In genomic region chr5:34486160-34486765, GRCh38 we compare ENCODE assay signal across 7 cellular contexts.
DNase-seq lines count a peak whose midpoint lies in the region; ATAC-seq, FAIRE-seq and TF ChIP-seq lines count a peak whose summit lies in the region.

No MANE protein-coding gene starts in this region.

- peak; percentile 42 for DNase-seq in GM12891 (ENCODE audit: insufficient read length, low spot score)
- peak; percentile 88 for DNase-seq in IMR-90
- peak; percentile 75 for DNase-seq in NT2/D1 (ENCODE audit: low read depth, low spot score)
- peak; percentile 65 for DNase-seq in activated T-cell treated with anti-CD3 and anti-CD28 coated beads for 1 hour (ENCODE audit: low read depth)
- DNase-seq in esophagus muscularis mucosa (ENCODE audit: extremely low spot score) = peak; percentile 95
- DNase-seq in naive thymus-derived CD4-positive, alpha-beta T cell = peak; percentile 10 to 61 (median 47)
- peak; percentile 54 to 78 for DNase-seq in stimulated activated effector memory CD8-positive, alpha-beta T cell treated with anti-CD3 and anti-CD28 coated beads, Interleukin-12 subunit alpha, Interleukin-12 subunit beta, amount 100 ng/mL, for 72 hours (ENCODE audit: low spot score in 2 of 2)

- no peak overlapping the region for H3K4me3 ChIP-seq in IMR-90 (ENCODE audit: insufficient read depth, low read depth, low read length)
- no peak overlapping the region for H3K4me3 ChIP-seq in NT2/D1 (ENCODE audit: insufficient read length, low read depth)
- no peak overlapping the region for H3K4me3 ChIP-seq in esophagus muscularis mucosa
- no peak overlapping the region for H3K4me3 ChIP-seq in naive thymus-derived CD4-positive, alpha-beta T cell (ENCODE audit: low read length)

- H3K14ac ChIP-seq in IMR-90 (replicated peaks; ENCODE audit: low read depth, low read length) = peak overlapping the region; percentile 81

- H3K4me1 Mint-ChIP-seq in naive thymus-derived CD4-positive, alpha-beta T cell = peaks cover 0 to 6% (median 4%) of the 10 kb centered on the region in 7 donors
- H3K4me1 Mint-ChIP-seq in stimulated activated effector memory CD8-positive, alpha-beta T cell treated with anti-CD3 and anti-CD28 coated beads, Interleukin-12 subunit alpha, Interleukin-12 subunit beta, amount 100 ng/mL, for 72 hours = peaks cover 6% of the 10 kb centered on the region

- ATAC-seq in IMR-90 (ENCODE audit: low read depth) = peak; percentile 54
- ATAC-seq in naive thymus-derived CD4-positive, alpha-beta T cell = peak; percentile 63
- peak; percentile 36 for ATAC-seq in stimulated activated effector memory CD8-positive, alpha-beta T cell treated with anti-CD3 and anti-CD28 coated beads, Interleukin-12 subunit alpha, Interleukin-12 subunit beta, amount 100 ng/mL, for 72 hours

- H4K5ac ChIP-seq in IMR-90 (ENCODE audit: low read depth, low read length) = peak overlapping the region; percentile 27; the same call in 1 of the 2 replicates

- H3K18ac ChIP-seq in IMR-90 (ENCODE audit: low read depth, low read length) = peak overlapping the region; percentile 87; the same call in 1 of the 2 replicates

- peak overlapping the region; percentile 9 to 63; a peak in 3 of 4 replicates for H4K8ac ChIP-seq in IMR-90 (ENCODE audit: low read depth in 2 of 2, low read length in 2 of 2)

- no peak for TF ChIP-seq POLR2A in GM12891 (IDR thresholded peaks at IDR 0.05; ENCODE audit: low read depth, low read length)
- TF ChIP-seq POLR2A in IMR-90 (IDR thresholded peaks at IDR 0.05; ENCODE audit: low read depth, low read length) = peak; percentile 27; the same call in 1 of the 2 replicates
- TF ChIP-seq POLR2A in esophagus muscularis mucosa (IDR thresholded peaks at IDR 0.05; ENCODE audit: low read depth) = no peak

- TF ChIP-seq CTCF in IMR-90 (conservative IDR thresholded peaks at IDR 0.05; ENCODE audit: low read depth, low read length) = peak; percentile 90
- TF ChIP-seq CTCF in esophagus muscularis mucosa (IDR thresholded peaks at IDR 0.05) = peak; percentile 82 to 87 (median 86)

- dilution Hi-C loops in IMR-90 (cut with HindIII; ENCODE audit: low sequenced_read_pairs, unreplicated experiment) = no loop called here

- no peaks in the 10 kb centered on the region for H3K9me3 Mint-ChIP-seq in naive thymus-derived CD4-positive, alpha-beta T cell
- no peaks in the 10 kb centered on the region for H3K9me3 Mint-ChIP-seq in stimulated activated effector memory CD8-positive, alpha-beta T cell treated with anti-CD3 and anti-CD28 coated beads, Interleukin-12 subunit alpha, Interleukin-12 subunit beta, amount 100 ng/mL, for 72 hours

- H3K9ac ChIP-seq in IMR-90 (ENCODE audit: low read depth, low read length) (peak overlapping the region; percentile 10; the same call in 1 of the 2 replicates), NT2/D1 (ENCODE audit: insufficient read length, low read depth) (no peak overlapping the region)

- H3K79me1 ChIP-seq in IMR-90 (ENCODE audit: low read depth in 1 of 2, low read length in 2 of 2) = peaks cover 3 to 37% of the 10 kb centered on the region in 2 experiments; a peak in 2 of 4 replicates

- peak overlapping the region; percentile 95 for H2BK120ac ChIP-seq in IMR-90 (ENCODE audit: low read depth, low read length)

- peaks cover 7% of the 10 kb centered on the region; the same call in 1 of the 2 replicates for H3K9me3 ChIP-seq in IMR-90 (ENCODE audit: control insufficient read depth, insufficient read depth, low read length)
- peaks cover 12% of the 10 kb centered on the region; the same call in 1 of the 2 replicates for H3K9me3 ChIP-seq in NT2/D1 (ENCODE audit: insufficient read depth, low read length)
- peaks cover 0 to 6% (median 2%) of the 10 kb centered on the region in 4 donors for H3K9me3 ChIP-seq in esophagus muscularis mucosa
- H3K9me3 ChIP-seq in naive thymus-derived CD4-positive, alpha-beta T cell (ENCODE audit: control insufficient read depth in 2 of 3, low read length in 3 of 3) = no peaks in the 10 kb centered on the region

- peaks cover 30% of the 10 kb centered on the region for H3K4me1 ChIP-seq in IMR-90 (ENCODE audit: control insufficient read depth, insufficient read depth, low read length)
- H3K4me1 ChIP-seq in NT2/D1 (ENCODE audit: insufficient read depth, insufficient read length) = no peaks in the 10 kb centered on the region
- H3K4me1 ChIP-seq in esophagus muscularis mucosa = peaks cover 12 to 27% (median 25%) of the 10 kb centered on the region in 4 donors
- H3K4me1 ChIP-seq in naive thymus-derived CD4-positive, alpha-beta T cell (ENCODE audit: control insufficient read depth in 2 of 2, insufficient read depth in 2 of 2, low read length in 2 of 2) = no peaks in the 10 kb centered on the region

- H2AFZ ChIP-seq in IMR-90 (replicated peaks; ENCODE audit: low read length, poor library complexity) = peak overlapping the region; percentile 25

- intact Hi-C loops in IMR-90 (cut with micrococcal nuclease) = loop anchor here (1.0 to 10.0 kb wide), 6 partner anchors 37 to 431 kb away; partner anchors contain the start of genes BRIX1 and RAD1
- intact Hi-C loops in esophagus muscularis mucosa (cut with DNase I) = loop anchor here (2.0 to 5.0 kb wide), 3 partner anchors 33 to 413 kb away; partner anchors contain the start of gene RAI14
- intact Hi-C loops in naive thymus-derived CD4-positive, alpha-beta T cell (cut with micrococcal nuclease) = loop anchor here (1.0 to 5.0 kb wide), 3 partner anchors 412 to 1441 kb away; no protein-coding TSS in a partner anchor

- CTCF ChIA-PET in IMR-90 (lab: Yijun Ruan, JAX) = interaction anchor here (0.6 to 2.7 kb wide), 14 partner anchors 24 to 420 kb away, joined by 3 to 13 read pairs (median 3); no protein-coding TSS in a partner anchor
- CTCF ChIA-PET in naive thymus-derived CD4-positive, alpha-beta T cell (lab: Charles Lee) = interaction anchor here (0.5 to 3.1 kb wide), 8 partner anchors 10 to 464 kb away, joined by 3 to 11 read pairs (median 3); no protein-coding TSS in a partner anchor

- H3K27ac Mint-ChIP-seq in naive thymus-derived CD4-positive, alpha-beta T cell = no peak overlapping the region
- H3K27ac Mint-ChIP-seq in stimulated activated effector memory CD8-positive, alpha-beta T cell treated with anti-CD3 and anti-CD28 coated beads, Interleukin-12 subunit alpha, Interleukin-12 subunit beta, amount 100 ng/mL, for 72 hours = no peak overlapping the region

- H3K9me1 ChIP-seq in IMR-90 (ENCODE audit: insufficient read depth, low read length) = peaks cover 20% of the 10 kb centered on the region

- H3K4me3 Mint-ChIP-seq in naive thymus-derived CD4-positive, alpha-beta T cell = no peak overlapping the region
- no peak overlapping the region for H3K4me3 Mint-ChIP-seq in stimulated activated effector memory CD8-positive, alpha-beta T cell treated with anti-CD3 and anti-CD28 coated beads, Interleukin-12 subunit alpha, Interleukin-12 subunit beta, amount 100 ng/mL, for 72 hours

- peak overlapping the region; percentile 68 for H2AK5ac ChIP-seq in IMR-90 (ENCODE audit: low read depth, low read length)

- peak overlapping the region; percentile 70; the same call in 1 of the 2 replicates for H3K27ac ChIP-seq in IMR-90 (ENCODE audit: insufficient read depth, low read length)
- peak overlapping the region; percentile 79 to 82 (median 80) for H3K27ac ChIP-seq in esophagus muscularis mucosa (replicated peaks in 1 of 4)
- H3K27ac ChIP-seq in naive thymus-derived CD4-positive, alpha-beta T cell (ENCODE audit: low read depth, low read length) = no peak overlapping the region

- POLR2A ChIA-PET in IMR-90 (lab: Charles Lee; ENCODE audit: unreplicated experiment) = no interaction called here
- POLR2A ChIA-PET in naive thymus-derived CD4-positive, alpha-beta T cell (lab: Charles Lee) = no interaction called here

- peak overlapping the region; percentile 87 for H2BK5ac ChIP-seq in IMR-90 (ENCODE audit: low read depth, low read length, poor library complexity, severe bottlenecking)

- H3K36me3 ChIP-seq in IMR-90 (ENCODE audit: control insufficient read depth, insufficient read depth, low read length) (no peaks in the 10 kb centered on the region), NT2/D1 (ENCODE audit: insufficient read depth, insufficient read length, low read length) (no peaks in the 10 kb centered on the region), esophagus muscularis mucosa (no peaks in the 10 kb centered on the region)
- H3K36me3 ChIP-seq in naive thymus-derived CD4-positive, alpha-beta T cell (ENCODE audit: control insufficient read depth in 2 of 3, insufficient read depth in 3 of 3, low read length in 3 of 3) = no peaks in the 10 kb centered on the region

- H3K4me2 ChIP-seq in IMR-90 (ENCODE audit: low read depth, low read length) = peak overlapping the region; percentile 44; the same call in 1 of the 2 replicates

- H3K56ac ChIP-seq in IMR-90 (ENCODE audit: extremely low read depth, insufficient read depth, low read length) = no peak overlapping the region; the same call in 1 of the 2 replicates

- H2BK15ac ChIP-seq in IMR-90 (ENCODE audit: low read depth, low read length) = peak overlapping the region; percentile 64; the same call in 2 of the 3 replicates

- no peaks in the 10 kb centered on the region for H3K36me3 Mint-ChIP-seq in naive thymus-derived CD4-positive, alpha-beta T cell
- no peaks in the 10 kb centered on the region for H3K36me3 Mint-ChIP-seq in stimulated activated effector memory CD8-positive, alpha-beta T cell treated with anti-CD3 and anti-CD28 coated beads, Interleukin-12 subunit alpha, Interleukin-12 subunit beta, amount 100 ng/mL, for 72 hours

- peak; percentile 93 for TF ChIP-seq RAD21 in IMR-90 (IDR thresholded peaks at IDR 0.05; ENCODE audit: low read length)

- H3K4ac ChIP-seq in IMR-90 (ENCODE audit: low read depth, low read length) = peak overlapping the region; percentile 83; the same call in 1 of the 2 replicates

- peaks cover 15 to 37% (median 34%) of the 10 kb centered on the region in 5 donors for H3K27me3 Mint-ChIP-seq in naive thymus-derived CD4-positive, alpha-beta T cell

- peak overlapping the region; percentile 92 for H2BK20ac ChIP-seq in IMR-90 (ENCODE audit: low read depth, low read length)

- no peak overlapping the region for H2AK9ac ChIP-seq in IMR-90 (replicated peaks; ENCODE audit: low read depth, low read length, poor library complexity)

- H4K91ac ChIP-seq in IMR-90 (ENCODE audit: insufficient read depth, low read depth, low read length) = peak overlapping the region; percentile 5

- no TSS peak for BruUV-seq in IMR-90 (replicated peaks; lab: Mats Ljungman, UMichigan)

- TF ChIP-seq EP300 in esophagus muscularis mucosa (IDR thresholded peaks at IDR 0.05) = no peak

- FAIRE-seq in GM12891 (lab: Jason Lieb, UNC) = peak; percentile 62

- H3K27me3 ChIP-seq in IMR-90 (ENCODE audit: control insufficient read depth, insufficient read depth, low read length) (no peaks in the 10 kb centered on the region), NT2/D1 (ENCODE audit: insufficient read depth, insufficient read length) (no peaks in the 10 kb centered on the region), esophagus muscularis mucosa (no peaks in the 10 kb centered on the region)
- H3K27me3 ChIP-seq in naive thymus-derived CD4-positive, alpha-beta T cell (ENCODE audit: control insufficient read depth in 2 of 2, insufficient read depth in 2 of 2, low read length in 2 of 2) = no peaks in the 10 kb centered on the region

- no peaks in the 10 kb centered on the region for H4K20me1 ChIP-seq in IMR-90 (ENCODE audit: insufficient read depth, low read length)

- WGBS in IMR-90 (ENCODE audit: extremely low coverage in 2 of 2, insufficient read length in 1 of 2), 2 experiments = 17% methylated on average over 3 of the region's 14 CpGs; no CpG with 5 or more reads in 1 of the 2 experiments
- WGBS in esophagus muscularis mucosa = 12% methylated on average over 14 of the region's 14 CpGs

- H3K23ac ChIP-seq in IMR-90 (ENCODE audit: low read depth, low read length) = peak overlapping the region; percentile 75

- in situ Hi-C loops in IMR-90 (cut with MboI; ENCODE audit: low sequenced_read_pairs) = no loop called here

Comparison
In these comparisons a context has a peak if more than half of its experiments do, and no peak if none do; other contexts are left out.
1. DNase-seq: peak in every context shown above with its lines; median percentile 95 in esophagus muscularis mucosa; 88 in IMR-90; 75 in NT2/D1; 66 in stimulated activated effector memory CD8-positive, alpha-beta T cell treated with anti-CD3 and anti-CD28 coated beads, Interleukin-12 subunit alpha, Interleukin-12 subunit beta, amount 100 ng/mL, for 72 hours; 65 in activated T-cell treated with anti-CD3 and anti-CD28 coated beads for 1 hour; 47 in naive thymus-derived CD4-positive, alpha-beta T cell; 42 in GM12891.